In the genomic region with DNA sequence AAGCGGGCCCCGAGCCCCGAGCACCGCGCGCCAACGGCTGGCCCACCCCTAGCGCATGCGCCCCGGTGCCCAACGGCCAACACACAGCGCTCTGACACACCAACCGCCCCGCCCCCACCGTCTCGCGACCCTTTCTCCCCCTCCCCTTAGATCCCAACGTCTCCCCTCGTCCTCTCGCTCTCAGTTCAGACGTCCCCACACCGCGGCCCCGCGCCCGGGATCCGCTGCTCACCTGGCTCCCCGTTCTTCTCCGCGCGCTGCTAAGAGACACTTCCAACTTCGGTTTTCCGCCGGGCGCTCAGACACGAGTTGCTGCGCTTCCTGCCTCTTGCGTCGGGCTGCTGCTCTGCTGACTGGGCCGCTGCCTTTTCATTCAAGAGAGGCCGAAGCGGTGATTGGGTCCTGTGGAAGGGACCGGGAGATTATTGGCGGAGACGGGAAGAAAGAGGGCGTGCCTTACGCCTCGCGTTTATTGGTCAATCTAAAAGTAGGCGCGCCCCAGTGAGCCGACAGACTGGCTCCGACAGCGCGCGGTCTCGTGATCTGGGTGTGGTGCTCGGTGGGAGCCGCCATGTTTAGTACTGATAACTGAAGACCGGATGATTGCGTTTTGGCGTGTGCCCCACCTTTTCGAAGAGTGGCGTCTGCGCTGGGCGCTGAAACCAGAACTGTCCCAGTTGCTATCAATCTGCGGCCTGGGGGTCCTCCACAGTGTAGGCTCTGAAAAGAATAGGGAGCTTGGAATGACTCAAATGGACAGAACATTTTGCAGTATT, we compare ENCODE assay signal across 1 cellular context.
A peak's percentile ranks its signal among the peaks of the same experiment; 100 is the strongest.
TF ChIP-seq lines count a peak whose summit lies in the region.

DDX39A (minus strand) TSS at position 304 of the 776 bp plus-strand sequence. CDS start 6,121 bp downstream, outside the sequence.

TF ChIP-seq in SK-N-SH, 30 proteins besides CTCF, POLR2A, EP300 and RAD21 (continued from another document):
- no peak for TF ChIP-seq REST (IDR thresholded peaks at IDR 0.05; ENCODE audit: low read depth, low read length)
- TF ChIP-seq TCF12 (IDR thresholded peaks at IDR 0.05): no peak
- no peak for TF ChIP-seq EZH2phosphoT487 (IDR thresholded peaks at IDR 0.05; ENCODE audit: borderline replicate concordance, low read depth)
- TF ChIP-seq JUND (IDR thresholded peaks at IDR 0.05): no peak
- no peak for TF ChIP-seq FOSL2 (IDR thresholded peaks at IDR 0.05; ENCODE audit: borderline replicate concordance, low read depth)
- TF ChIP-seq RXRA (IDR thresholded peaks at IDR 0.05; ENCODE audit: borderline replicate concordance, low read depth): no peak
- no peak for TF ChIP-seq SMC3 (IDR thresholded peaks at IDR 0.05; ENCODE audit: low read depth, low read length)
- no peak for TF ChIP-seq NFIC (IDR thresholded peaks at IDR 0.05; ENCODE audit: borderline replicate concordance)
- TF ChIP-seq RFX5 (IDR thresholded peaks at IDR 0.05; ENCODE audit: low read length): peak; percentile 54; the same call in 1 of the 2 replicates
- TF ChIP-seq YY1 (IDR thresholded peaks at IDR 0.05; ENCODE audit: low read depth): peak; percentile 89
- no peak for TF ChIP-seq ZBTB33 (IDR thresholded peaks at IDR 0.05; ENCODE audit: borderline replicate concordance, low read depth)
- peak; percentile 96 for TF ChIP-seq MXI1 (IDR thresholded peaks at IDR 0.05; ENCODE audit: low read depth, low read length)
- TF ChIP-seq, protein P1, sequence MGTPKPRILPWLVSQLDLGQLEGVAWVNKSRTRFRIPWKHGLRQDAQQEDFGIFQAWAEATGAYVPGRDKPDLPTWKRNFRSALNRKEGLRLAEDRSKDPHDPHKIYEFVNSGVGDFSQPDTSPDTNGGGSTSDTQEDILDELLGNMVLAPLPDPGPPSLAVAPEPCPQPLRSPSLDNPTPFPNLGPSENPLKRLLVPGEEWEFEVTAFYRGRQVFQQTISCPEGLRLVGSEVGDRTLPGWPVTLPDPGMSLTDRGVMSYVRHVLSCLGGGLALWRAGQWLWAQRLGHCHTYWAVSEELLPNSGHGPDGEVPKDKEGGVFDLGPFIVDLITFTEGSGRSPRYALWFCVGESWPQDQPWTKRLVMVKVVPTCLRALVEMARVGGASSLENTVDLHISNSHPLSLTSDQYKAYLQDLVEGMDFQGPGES (IDR thresholded peaks at IDR 0.05; ENCODE audit: low read depth, low read length): no peak; the same call in 1 of the 2 replicates
